ENCODE assay signal across 11 cellular contexts in genomic region chr2:12556762-12557161, GRCh38.
DNase-seq lines count a peak whose midpoint lies in the region; ATAC-seq and TF ChIP-seq lines count a peak whose summit lies in the region.
"Had no signal": no experiment of that assay in that cellular context is flagged by ENCODE, and none has a peak within 500 bp of the region (broad histone marks: within the 10 kb centered on the region; RNA-seq: fewer than 3 reads in every experiment).

No MANE protein-coding gene starts in this region.

- H3K9me3 Mint-ChIP-seq in stimulated activated naive B cell treated with anti-CD40 and anti-IgM and Interleukin-4, amounts not matched to agents 10 μg/mL and 1 μg/mL and 100 μg/mL, for 72 hours = no peaks in the 10 kb centered on the region
- H3K9me3 Mint-ChIP-seq: naive B cell had no signal

- no peak overlapping the region for H3K27ac ChIP-seq in dorsolateral prefrontal cortex
- H3K27ac ChIP-seq: BLaER1, cardiac muscle cell had no signal

- ATAC-seq in SK-N-SH treated with all-trans-retinoic acid at 6 μM for 48 hours (peak; percentile 21; the same call in 2 of the 3 replicates), HG03045 (IDR thresholded peaks at IDR 0.05; ENCODE audit: unreplicated experiment) (no peak)
- peak; percentile 80 to 91 for ATAC-seq in stimulated activated naive B cell treated with anti-CD40 and anti-IgM and Interleukin-4, amounts not matched to agents 10 μg/mL and 1 μg/mL and 100 μg/mL, for 72 hours (replicated peaks)

- TF ChIP-seq CTCF in dorsolateral prefrontal cortex (IDR thresholded peaks at IDR 0.05 in 54 of 56, conservative IDR thresholded peaks at IDR 0.05 in 2 of 56; ENCODE audit: low read depth in 1 of 56, partially characterized antibody in 56 of 56) = no peak

- H3K36me3 Mint-ChIP-seq in stimulated activated naive B cell treated with anti-CD40 and anti-IgM and Interleukin-4, amounts not matched to agents 10 μg/mL and 1 μg/mL and 100 μg/mL, for 72 hours = no peaks in the 10 kb centered on the region
- H3K36me3 Mint-ChIP-seq: naive B cell had no signal

- no peak overlapping the region for H3K4me3 ChIP-seq in dorsolateral prefrontal cortex
- H3K4me3 ChIP-seq: BLaER1, cardiac muscle cell had no signal

- peaks cover 0 to 2% (median 0%) of the 10 kb centered on the region in 45 donors for H3K27me3 ChIP-seq in dorsolateral prefrontal cortex
- H3K27me3 ChIP-seq: BLaER1, cardiac muscle cell had no signal

- peaks cover 0 to 5% of the 10 kb centered on the region in 2 donors for H3K27me3 Mint-ChIP-seq in stimulated activated naive B cell treated with anti-CD40 and anti-IgM and Interleukin-4, amounts not matched to agents 10 μg/mL and 1 μg/mL and 100 μg/mL, for 72 hours

- intact Hi-C loops in dorsolateral prefrontal cortex (cut with DNase I) = no loop called here

- H3K27ac Mint-ChIP-seq in stimulated activated naive B cell treated with anti-CD40 and anti-IgM and Interleukin-4, amounts not matched to agents 10 μg/mL and 1 μg/mL and 100 μg/mL, for 72 hours = no peak overlapping the region

- peak; percentile 13 for DNase-seq in activated naive CD4-positive, alpha-beta T cell treated with Interleukin-2 at 50 U/mL for 16 hours
- no peak for DNase-seq in activated naive CD4-positive, alpha-beta T cell (lab: John Stamatoyannopoulos, UW)
- DNase-seq in dermis blood vessel endothelial cell = peak; percentile 30
- peak; percentile 7 for DNase-seq in stimulated activated naive B cell treated with anti-CD40 and anti-IgM and Interleukin-4, amounts not matched to agents 10 μg/mL and 1 μg/mL and 100 μg/mL, for 72 hours
- DNase-seq in NCI-H748 treated with DMSO at 0.1 percent for 48 hours (lab: John Stamatoyannopoulos, UW) = no peak
- no peak for DNase-seq in dorsolateral prefrontal cortex
- DNase-seq: naive B cell had no signal

- peaks cover 31 to 40% of the 10 kb centered on the region in 2 donors for H3K4me1 Mint-ChIP-seq in stimulated activated naive B cell treated with anti-CD40 and anti-IgM and Interleukin-4, amounts not matched to agents 10 μg/mL and 1 μg/mL and 100 μg/mL, for 72 hours

- no peak overlapping the region for H3K4me3 Mint-ChIP-seq in stimulated activated naive B cell treated with anti-CD40 and anti-IgM and Interleukin-4, amounts not matched to agents 10 μg/mL and 1 μg/mL and 100 μg/mL, for 72 hours
- H3K4me3 Mint-ChIP-seq: naive B cell had no signal

TF ChIP-seq in SK-N-SH treated with all-trans-retinoic acid at 6 μM for 48 hours, 23 proteins besides CTCF, POLR2A, EP300 and RAD21:
- TF ChIP-seq ZC3H10 (CRISPR knock-in tag; IDR thresholded peaks at IDR 0.05) (no peak), ZFP3 (CRISPR knock-in tag; IDR thresholded peaks at IDR 0.05) (no peak), ZNF565 (CRISPR knock-in tag; conservative IDR thresholded peaks at IDR 0.05; ENCODE audit: low read depth) (no peak), GLIS3 (CRISPR knock-in tag; IDR thresholded peaks at IDR 0.05) (no peak), ARNTL (CRISPR knock-in tag; IDR thresholded peaks at IDR 0.05; ENCODE audit: borderline replicate concordance, low read depth) (no peak), PATZ1 (CRISPR knock-in tag; IDR thresholded peaks at IDR 0.05; ENCODE audit: borderline replicate concordance) (no peak)

Comparison
In these comparisons a context has a peak if more than half of its experiments do, and no peak if none do; other contexts are left out.
1. DNase-seq: peak in activated naive CD4-positive, alpha-beta T cell treated with Interleukin-2 at 50 U/mL for 16 hours (single experiment), dermis blood vessel endothelial cell (single experiment) and stimulated activated naive B cell treated with anti-CD40 and anti-IgM and Interleukin-4, amounts not matched to agents 10 μg/mL and 1 μg/mL and 100 μg/mL, for 72 hours (single experiment); none in activated naive CD4-positive, alpha-beta T cell (0 of 4), NCI-H748 treated with DMSO at 0.1 percent for 48 hours (single experiment) and dorsolateral prefrontal cortex (0 of 10).